Comparison of ENCODE assay signal across 12 cellular contexts in genomic region chr19:794989-795658, GRCh38. TPM values are rescaled to one million over a fixed set of nuclear protein-coding genes. Genes with fewer than 3 reads are reported as not detected.
DNase-seq lines count a peak whose midpoint lies in the region; ATAC-seq, FAIRE-seq and TF ChIP-seq lines count a peak whose summit lies in the region.
"Had no signal": no experiment of that assay in that cellular context is flagged by ENCODE, and none has a peak within 500 bp of the region (broad histone marks: within the 10 kb centered on the region; RNA-seq: fewer than 3 reads in every experiment).

No MANE protein-coding gene starts in this region.

- no peak overlapping the region for H3K4me2 ChIP-seq in K562 (ENCODE audit: insufficient read depth, low read length)

- TF ChIP-seq EP300 in K562 (IDR thresholded peaks at IDR 0.05; ENCODE audit: low read length): no peak

- peaks cover under 1% of the 10 kb centered on the region for H3K9me1 ChIP-seq in K562 (ENCODE audit: control insufficient read depth, insufficient read depth, low read length)

- no TSS peak for BruUV-seq in Caco-2 (replicated peaks; lab: Mats Ljungman, UMichigan)
- BruUV-seq in K562 (replicated peaks; lab: Mats Ljungman, UMichigan): no TSS peak

- POLR2A ChIA-PET in Caco-2 (lab: Charles Lee) (interaction anchor here (0.5 kb wide), 1 partner anchor 59 kb away, joined by 3 read pairs; no protein-coding TSS in a partner anchor), K562 (lab: Yijun Ruan, JAX) (no interaction called here)

- H3K27ac Mint-ChIP-seq in Caco-2 (ENCODE audit: unreplicated experiment): no peak overlapping the region
- H3K27ac Mint-ChIP-seq in naive B cell: no peak overlapping the region
- H3K27ac Mint-ChIP-seq: T-helper 1 cell treated with Interleukin-12 subunit alpha and Interleukin-12 subunit beta and Interleukin-4 antibody, amounts not matched to agents 30 μg/mL and 1 μg/mL, for 36 hours had no signal

- CTCF ChIA-PET in Caco-2 (lab: Charles Lee) (no interaction called here), K562 (lab: Yijun Ruan, JAX; ENCODE audit: low intra/inter-chr PET ratio) (no interaction called here)

- in situ Hi-C loops in K562 (cut with MboI): no loop called here

- H3K4me3 ChIP-seq in Caco-2 (ENCODE audit: low read depth, low read length) (no peak overlapping the region), K562 (no peak overlapping the region), upper lobe of right lung (no peak overlapping the region)

- TF ChIP-seq POLR2A in K562 (conservative IDR thresholded peaks at IDR 0.05): no peak

- H3K79me2 ChIP-seq in K562 (ENCODE audit: control insufficient read depth, insufficient read depth, low read length): peaks cover 46% of the 10 kb centered on the region

- TF ChIP-seq RAD21 in K562 (CRISPR knock-in tag; conservative IDR thresholded peaks at IDR 0.05 in 1 of 2, IDR thresholded peaks at IDR 0.05 in 1 of 2): no peak

- H3K9me3 Mint-ChIP-seq in Caco-2 (ENCODE audit: unreplicated experiment): no peaks in the 10 kb centered on the region
- no peaks in the 10 kb centered on the region for H3K9me3 Mint-ChIP-seq in naive B cell
- H3K9me3 Mint-ChIP-seq: T-helper 1 cell treated with Interleukin-12 subunit alpha and Interleukin-12 subunit beta and Interleukin-4 antibody, amounts not matched to agents 30 μg/mL and 1 μg/mL, for 36 hours had no signal

- H3K36me3 Mint-ChIP-seq in Caco-2 (ENCODE audit: insufficient read depth, unreplicated experiment): peaks cover 71% of the 10 kb centered on the region
- no peaks in the 10 kb centered on the region for H3K36me3 Mint-ChIP-seq in naive B cell

- H3K9me3 ChIP-seq in Caco-2 (no peaks in the 10 kb centered on the region), K562 (replicated peaks; ENCODE audit: control insufficient read depth, insufficient read depth, low read depth, low read length) (peaks cover 3% of the 10 kb centered on the region; the same call in 1 of the 2 replicates), upper lobe of right lung (no peaks in the 10 kb centered on the region)
- H3K9me3 ChIP-seq: BE2C had no signal

- peaks cover 4% of the 10 kb centered on the region; the same call in 1 of the 2 replicates for H3K36me3 ChIP-seq in Caco-2 (ENCODE audit: control insufficient read depth, insufficient read depth, low read length)
- peaks cover 21% of the 10 kb centered on the region; the same call in 2 of the 3 replicates for H3K36me3 ChIP-seq in K562 (ENCODE audit: control insufficient read depth, insufficient read depth, low read length)
- H3K36me3 ChIP-seq in upper lobe of right lung: peaks cover 10% of the 10 kb centered on the region

- peaks cover 9% of the 10 kb centered on the region for H3K4me1 Mint-ChIP-seq in Caco-2 (ENCODE audit: low read depth, unreplicated experiment)
- peaks cover 15 to 20% (median 18%) of the 10 kb centered on the region in 3 donors for H3K4me1 Mint-ChIP-seq in naive B cell

- ATAC-seq in K562 (no peak), naive B cell (ENCODE audit: low read depth in 2 of 2) (no peak), upper lobe of right lung (no peak)

- H3K9ac ChIP-seq in K562 (ENCODE audit: insufficient read depth in 1 of 2, low read depth in 2 of 2, low read length in 2 of 2): no peak overlapping the region; a peak in 1 of 4 replicates
- H3K9ac ChIP-seq: parathyroid adenoma had no signal

- H3K27me3 Mint-ChIP-seq in Caco-2 (ENCODE audit: insufficient read depth, unreplicated experiment): no peaks in the 10 kb centered on the region
- peaks cover 0 to 9% (median 0%) of the 10 kb centered on the region in 3 donors for H3K27me3 Mint-ChIP-seq in naive B cell

- H3K4me3 Mint-ChIP-seq in Caco-2 (ENCODE audit: unreplicated experiment) (peak overlapping the region; percentile 22), naive B cell (peak overlapping the region in 6 of 8 donors; percentile 35 to 72 (median 39))

- peaks cover 21% of the 10 kb centered on the region for H4K20me1 ChIP-seq in K562 (replicated peaks; ENCODE audit: control insufficient read depth, insufficient read depth, low read length)

- H3K27ac ChIP-seq in K562 (ENCODE audit: extremely low read depth, low read depth, low read length) (no peak overlapping the region), upper lobe of right lung (no peak overlapping the region)
- H3K27ac ChIP-seq: parathyroid adenoma had no signal

- H2AFZ ChIP-seq in K562 (ENCODE audit: low read depth, low read length): no peak overlapping the region
- H2AFZ ChIP-seq: parathyroid adenoma had no signal

- FAIRE-seq in K562 (lab: Jason Lieb, UNC): no peak
- FAIRE-seq: islet of Langerhans had no signal

- intact Hi-C loops in Caco-2 (cut with micrococcal nuclease; ENCODE audit: unreplicated experiment) (no loop called here), K562 (cut with micrococcal nuclease) (no loop called here), upper lobe of right lung (cut with DNase I) (no loop called here)

- WGBS in K562 (ENCODE audit: insufficient coverage, low coverage, missing lambda C conversion rate): 96% methylated on average over 25 of the region's 32 CpGs

- TF ChIP-seq CTCF in Caco-2 (IDR thresholded peaks at IDR 0.05; ENCODE audit: insufficient read depth in 1 of 2, low read depth in 1 of 2, low read length in 1 of 2, severe bottlenecking in 1 of 2, unreplicated experiment in 1 of 2) (no peak), K562 (IDR thresholded peaks at IDR 0.05 in 2 of 3, conservative IDR thresholded peaks at IDR 0.05 in 1 of 3; ENCODE audit: insufficient read depth in 2 of 3, low read depth in 1 of 3, low read length in 3 of 3) (no peak), upper lobe of right lung (IDR thresholded peaks at IDR 0.05) (no peak)

- H3K4me1 ChIP-seq in Caco-2 (peaks cover 13% of the 10 kb centered on the region), K562 (replicated peaks in 1 of 2; ENCODE audit: control insufficient read depth in 2 of 2, insufficient read depth in 2 of 2, low read length in 2 of 2) (peaks cover 34 to 81% of the 10 kb centered on the region in 2 experiments), upper lobe of right lung (peaks cover 22% of the 10 kb centered on the region)
- H3K4me1 ChIP-seq: BE2C had no signal

- DNase-seq in Caco-2: no peak
- DNase-seq in K562 (ENCODE audit: extremely low read depth in 1 of 4, low spot score in 3 of 4): no peak
- no peak for DNase-seq in naive B cell
- DNase-seq in upper lobe of right lung: no peak
- no peak for DNase-seq in NCI-H187 (lab: John Stamatoyannopoulos, UW)
- no peak for DNase-seq in germinal center (ENCODE audit: low spot score)
- DNase-seq: BE2C, GDM1, NCI-H1694 treated with DMSO at 0.1 percent for 48 hours had no signal

- H3K27me3 ChIP-seq in Caco-2 (replicated peaks; ENCODE audit: control insufficient read depth, insufficient read depth, low read length): no peaks in the 10 kb centered on the region
- H3K27me3 ChIP-seq in K562 (ENCODE audit: control insufficient read depth in 2 of 2, insufficient read depth in 2 of 2, low read length in 2 of 2): no peaks in the 10 kb centered on the region
- H3K27me3 ChIP-seq in upper lobe of right lung: no peaks in the 10 kb centered on the region
- H3K27me3 ChIP-seq: BE2C had no signal

RNA-seq across cellular contexts. Expression of gene PTBP1, which starts 2.1 kb away (rescaled TPM):
- 510 and 522 TPM in 2 replicates for total RNA-seq in Caco-2 (2022)
- 327 and 692 TPM in 2 replicates for total RNA-seq in K562 (2011; cell fraction: chromatin; rRNA removed; ENCODE audit: low replicate concordance)
- total RNA-seq in K562 (2011; cell fraction: nucleolus; rRNA removed): 382 and 389 TPM in 2 replicates
- total RNA-seq in K562 (2011; cell fraction: nucleoplasm; rRNA removed): 336 and 353 TPM in 2 replicates
- 237 and 443 TPM in 2 replicates for total RNA-seq in K562 (2014; rRNA removed)
- 234 TPM in 2 replicates for total RNA-seq in K562 (2014; rRNA removed; fragmentation: Illumina TruSeq; extraction: Trizol)
- 183 and 187 TPM in 2 replicates for total RNA-seq in K562 (2015; rRNA removed; fragmentation: Illumina TruSeq; extraction: Trizol)
- 751 and 759 TPM in 2 replicates for total RNA-seq in K562 (2021)
- 131 and 357 TPM in 2 replicates for polyA plus RNA-seq in K562 (2011; rRNA removed)
- polyA plus RNA-seq in K562 (2011; cell fraction: cytosol; rRNA removed): 138 and 245 TPM in 2 replicates
- polyA plus RNA-seq in K562 (2011; cell fraction: nucleus; rRNA removed): 683 and 1,149 TPM in 2 replicates
- polyA plus RNA-seq in K562 (2012): 757 and 849 TPM in 2 replicates
- 413 and 465 TPM in 2 replicates for polyA plus RNA-seq in K562 (2014; fragmentation: Illumina TruSeq; extraction: Trizol)
- 10 to 100 TPM; 14.0 to 18.1 TPM for polyA plus RNA-seq in K562 (2014; fragmentation: Nextera tagmentation; extraction: Ambion mirVana)
- 291 and 296 TPM in 2 replicates for polyA plus RNA-seq in K562 (2014; rRNA removed)
- 127 and 175 TPM in 2 replicates for polyA minus RNA-seq in K562 (2011; rRNA and poly(A)+ RNA removed)
- 353 and 383 TPM in 2 replicates for polyA minus RNA-seq in K562 (2011; cell fraction: cytosol; rRNA and poly(A)+ RNA removed)
- 242 and 246 TPM in 2 replicates for polyA minus RNA-seq in K562 (2011; cell fraction: nucleus; rRNA and poly(A)+ RNA removed)
- 100 to 1,000 TPM in 5 of 6 donors, 10 to 100 TPM in 1; 70.5 to 209 (median 124) TPM for polyA plus RNA-seq in naive B cell (ENCODE audit: low read depth in 6 of 6)
- total RNA-seq in upper lobe of right lung: 245 TPM

RNA-seq across cellular contexts. Expression of gene PLPPR3, which starts 26.6 kb away (rescaled TPM):
- total RNA-seq in Caco-2 (2022) (5.1 and 7.1 TPM in 2 replicates), K562 (2014; rRNA removed) (28.6 and 30.5 TPM in 2 replicates), K562 (2014; rRNA removed; fragmentation: Illumina TruSeq; extraction: Trizol) (1.8 and 2.3 TPM in 2 replicates), K562 (2015; rRNA removed; fragmentation: Illumina TruSeq; extraction: Trizol) (8.6 and 10.1 TPM in 2 replicates), K562 (2021) (40.4 and 48.2 TPM in 2 replicates), upper lobe of right lung (0.46 TPM)
- total RNA-seq in K562 (2011; cell fraction: chromatin; rRNA removed; ENCODE audit: low replicate concordance): 6.7 and 37.1 TPM in 2 replicates
- total RNA-seq in K562 (2011; cell fraction: nucleolus; rRNA removed): 62.2 and 83.4 TPM in 2 replicates
- 28.0 and 30.4 TPM in 2 replicates for total RNA-seq in K562 (2011; cell fraction: nucleoplasm; rRNA removed)
- polyA plus RNA-seq in K562 (2011; rRNA removed) (12.8 and 19.0 TPM in 2 replicates), K562 (2014; fragmentation: Illumina TruSeq; extraction: Trizol) (2.2 and 7.8 TPM in 2 replicates), K562 (2014; fragmentation: Nextera tagmentation; extraction: Ambion mirVana) (under 1 TPM; 0.01 to 0.08 TPM), K562 (2014; rRNA removed) (19.4 and 21.8 TPM in 2 replicates), naive B cell (ENCODE audit: low read depth in 6 of 6) (not detected)
- 25.3 and 82.8 TPM in 2 replicates for polyA plus RNA-seq in K562 (2011; cell fraction: cytosol; rRNA removed)
- polyA plus RNA-seq in K562 (2011; cell fraction: nucleus; rRNA removed): 24.4 and 43.1 TPM in 2 replicates
- 23.2 and 35.5 TPM in 2 replicates for polyA plus RNA-seq in K562 (2012)
- 9.9 and 23.4 TPM in 2 replicates for polyA minus RNA-seq in K562 (2011; rRNA and poly(A)+ RNA removed)
- 46.2 and 51.7 TPM in 2 replicates for polyA minus RNA-seq in K562 (2011; cell fraction: cytosol; rRNA and poly(A)+ RNA removed)
- 7.9 and 8.1 TPM in 2 replicates for polyA minus RNA-seq in K562 (2011; cell fraction: nucleus; rRNA and poly(A)+ RNA removed)

RNA-seq across cellular contexts. Expression of gene AZU1, which starts 32.5 kb away (rescaled TPM):
- not detected in 2 replicates for total RNA-seq in Caco-2 (2022)
- 3.4 and 6.7 TPM in 2 replicates for total RNA-seq in K562 (2011; cell fraction: chromatin; rRNA removed; ENCODE audit: low replicate concordance)
- total RNA-seq in K562 (2011; cell fraction: nucleolus; rRNA removed): 4.3 and 4.6 TPM in 2 replicates
- total RNA-seq in K562 (2011; cell fraction: nucleoplasm; rRNA removed): 3.1 and 6.0 TPM in 2 replicates
- total RNA-seq in K562 (2014; rRNA removed): 0.33 and 0.73 TPM in 2 replicates
- not detected in 2 replicates for total RNA-seq in K562 (2014; rRNA removed; fragmentation: Illumina TruSeq; extraction: Trizol)
- 0.19 and 0.29 TPM in 2 replicates for total RNA-seq in K562 (2015; rRNA removed; fragmentation: Illumina TruSeq; extraction: Trizol)
- total RNA-seq in K562 (2021): 1.4 and 1.7 TPM in 2 replicates
- 0.39 and 0.87 TPM in 2 replicates for polyA plus RNA-seq in K562 (2011; rRNA removed)
- 0.60 and 0.94 TPM in 2 replicates for polyA plus RNA-seq in K562 (2011; cell fraction: cytosol; rRNA removed)
- polyA plus RNA-seq in K562 (2011; cell fraction: nucleus; rRNA removed): 6.4 and 9.5 TPM in 2 replicates
- 1.5 and 9.7 TPM in 2 replicates for polyA plus RNA-seq in K562 (2012)
- 0.45 and 0.51 TPM in 2 replicates for polyA plus RNA-seq in K562 (2014; fragmentation: Illumina TruSeq; extraction: Trizol)
- polyA plus RNA-seq in K562 (2014; fragmentation: Nextera tagmentation; extraction: Ambion mirVana): not detected
- polyA plus RNA-seq in K562 (2014; rRNA removed): 1.9 and 3.3 TPM in 2 replicates
- not detected in 2 replicates for polyA minus RNA-seq in K562 (2011; rRNA and poly(A)+ RNA removed)
- polyA minus RNA-seq in K562 (2011; cell fraction: cytosol; rRNA and poly(A)+ RNA removed): 1.1 TPM in 1 of 2 replicates, not detected in the other
- 0.78 and 0.81 TPM in 2 replicates for polyA minus RNA-seq in K562 (2011; cell fraction: nucleus; rRNA and poly(A)+ RNA removed)
- polyA plus RNA-seq in naive B cell (ENCODE audit: low read depth in 6 of 6): not detected
- total RNA-seq in upper lobe of right lung: 0.75 TPM

RNA-seq across cellular contexts. Expression of gene MISP, which starts 44.2 kb away (rescaled TPM):
- total RNA-seq in Caco-2 (2022): 27.8 and 36.4 TPM in 2 replicates
- total RNA-seq in K562 (2011; cell fraction: chromatin; rRNA removed; ENCODE audit: low replicate concordance): not detected in 2 replicates
- total RNA-seq in K562 (2011; cell fraction: nucleolus; rRNA removed): not detected in 2 replicates
- not detected in 2 replicates for total RNA-seq in K562 (2011; cell fraction: nucleoplasm; rRNA removed)
- total RNA-seq in K562 (2014; rRNA removed): 0.05 and 0.24 TPM in 2 replicates
- total RNA-seq in K562 (2014; rRNA removed; fragmentation: Illumina TruSeq; extraction: Trizol): not detected in 2 replicates
- not detected in 2 replicates for total RNA-seq in K562 (2015; rRNA removed; fragmentation: Illumina TruSeq; extraction: Trizol)
- 0.20 and 0.29 TPM in 2 replicates for total RNA-seq in K562 (2021)
- polyA plus RNA-seq in K562 (2011; rRNA removed): 0.03 and 0.06 TPM in 2 replicates
- 0.10 and 0.13 TPM in 2 replicates for polyA plus RNA-seq in K562 (2011; cell fraction: cytosol; rRNA removed)
- 0.10 TPM in 1 of 2 replicates, not detected in the other for polyA plus RNA-seq in K562 (2011; cell fraction: nucleus; rRNA removed)
- polyA plus RNA-seq in K562 (2012): 0.04 and 0.07 TPM in 2 replicates
- polyA plus RNA-seq in K562 (2014; fragmentation: Illumina TruSeq; extraction: Trizol): not detected in 2 replicates
- not detected for polyA plus RNA-seq in K562 (2014; fragmentation: Nextera tagmentation; extraction: Ambion mirVana)
- polyA plus RNA-seq in K562 (2014; rRNA removed): 0.04 TPM in 1 of 2 replicates, not detected in the other
- polyA minus RNA-seq in K562 (2011; rRNA and poly(A)+ RNA removed): not detected in 2 replicates
- 0.55 TPM in 1 of 2 replicates, not detected in the other for polyA minus RNA-seq in K562 (2011; cell fraction: cytosol; rRNA and poly(A)+ RNA removed)
- not detected in 2 replicates for polyA minus RNA-seq in K562 (2011; cell fraction: nucleus; rRNA and poly(A)+ RNA removed)
- not detected for polyA plus RNA-seq in naive B cell (ENCODE audit: low read depth in 6 of 6)
- 15.9 TPM for total RNA-seq in upper lobe of right lung

RNA-seq across cellular contexts. Expression of gene PRTN3, which starts 45.7 kb away (rescaled TPM):
- total RNA-seq in Caco-2 (2022): 0.29 TPM in 1 of 2 replicates, not detected in the other
- total RNA-seq in K562 (2011; cell fraction: chromatin; rRNA removed; ENCODE audit: low replicate concordance): not detected in 2 replicates
- 0.50 TPM in 1 of 2 replicates, not detected in the other for total RNA-seq in K562 (2011; cell fraction: nucleolus; rRNA removed)
- 0.37 TPM in 1 of 2 replicates, not detected in the other for total RNA-seq in K562 (2011; cell fraction: nucleoplasm; rRNA removed)
- total RNA-seq in K562 (2014; rRNA removed): 0.14 and 0.69 TPM in 2 replicates
- total RNA-seq in K562 (2014; rRNA removed; fragmentation: Illumina TruSeq; extraction: Trizol): 0.19 TPM in 1 of 2 replicates, not detected in the other
- 0.36 and 0.41 TPM in 2 replicates for total RNA-seq in K562 (2015; rRNA removed; fragmentation: Illumina TruSeq; extraction: Trizol)
- total RNA-seq in K562 (2021): 0.60 and 0.86 TPM in 2 replicates
- 0.60 and 1.4 TPM in 2 replicates for polyA plus RNA-seq in K562 (2011; rRNA removed)
- 3.3 and 5.8 TPM in 2 replicates for polyA plus RNA-seq in K562 (2011; cell fraction: cytosol; rRNA removed)
- 1.3 and 1.6 TPM in 2 replicates for polyA plus RNA-seq in K562 (2011; cell fraction: nucleus; rRNA removed)
- polyA plus RNA-seq in K562 (2012): 0.55 and 1.3 TPM in 2 replicates
- polyA plus RNA-seq in K562 (2014; fragmentation: Illumina TruSeq; extraction: Trizol): 0.25 and 0.43 TPM in 2 replicates
- not detected for polyA plus RNA-seq in K562 (2014; fragmentation: Nextera tagmentation; extraction: Ambion mirVana)
- 0.50 TPM in 1 of 2 replicates, not detected in the other for polyA plus RNA-seq in K562 (2014; rRNA removed)
- polyA minus RNA-seq in K562 (2011; rRNA and poly(A)+ RNA removed): not detected in 2 replicates
- 1.4 TPM in 1 of 2 replicates, not detected in the other for polyA minus RNA-seq in K562 (2011; cell fraction: cytosol; rRNA and poly(A)+ RNA removed)
- polyA minus RNA-seq in K562 (2011; cell fraction: nucleus; rRNA and poly(A)+ RNA removed): not detected in 2 replicates
- polyA plus RNA-seq in naive B cell (ENCODE audit: low read depth in 6 of 6): not detected
- total RNA-seq in upper lobe of right lung: not detected
